In genomic region chr14:94080606-94081385, GRCh38 we compare ENCODE assay signal across 8 cellular contexts. TPM values are rescaled to one million over a fixed set of nuclear protein-coding genes. Genes with fewer than 3 reads are reported as not detected.
DNase-seq lines count a peak whose midpoint lies in the region; ATAC-seq and TF ChIP-seq lines count a peak whose summit lies in the region.

TSS of gene DDX24 (minus strand) at chr14:94081202. CDS start at chr14:94079742, 1,460 bp downstream.
TSS of gene IFI27L1 (plus strand) at chr14:94081310. CDS start at chr14:94096938, 15,628 bp downstream.

- 1% methylated on average over 43 to 57 of the region's 79 CpGs for WGBS in tibial nerve, 2 donors

- TF ChIP-seq POLR2A in tibial nerve (IDR thresholded peaks at IDR 0.05) = peak; percentile 84 to 97

- DNase-seq in GM12864 (ENCODE audit: low read depth) (peak; percentile 85), NCI-H1417 (lab: John Stamatoyannopoulos, UW) (peak; percentile 94 to 97 (median 96)), SW 1271 (lab: John Stamatoyannopoulos, UW) (peak; percentile 68 to 92), Right ventricle myocardium superior (peak; percentile 99), tibial nerve (ENCODE audit: low spot score in 2 of 2) (peak; percentile 92 to 94)
- peak; percentile 97 for DNase-seq in activated naive CD8-positive, alpha-beta T cell treated with anti-CD3 and anti-CD28 coated beads, Interleukin-2, amount 50 U/mL, for 24 hours

- no peaks in the 10 kb centered on the region for H3K27me3 Mint-ChIP-seq in activated naive CD8-positive, alpha-beta T cell treated with anti-CD3 and anti-CD28 coated beads, Interleukin-2, amount 50 U/mL, for 24 hours

- peak; percentile 43 to 98 for TF ChIP-seq EP300 in tibial nerve (IDR thresholded peaks at IDR 0.05)

- H3K36me3 Mint-ChIP-seq in activated naive CD8-positive, alpha-beta T cell treated with anti-CD3 and anti-CD28 coated beads, Interleukin-2, amount 50 U/mL, for 24 hours (ENCODE audit: low read depth) = peaks cover 43% of the 10 kb centered on the region

- H3K9ac ChIP-seq in parathyroid adenoma = peak within 1 kb of the TSS; percentile 6

- H3K4me2 ChIP-seq in parathyroid adenoma (ENCODE audit: low read length) = peak within 1 kb of the TSS; percentile 88

- peak within 1 kb of the TSS; percentile 99 for H3K27ac Mint-ChIP-seq in activated naive CD8-positive, alpha-beta T cell treated with anti-CD3 and anti-CD28 coated beads, Interleukin-2, amount 50 U/mL, for 24 hours

- no peaks in the 10 kb centered on the region for H3K27me3 ChIP-seq in parathyroid adenoma (ENCODE audit: control insufficient read depth, insufficient read depth, low read length)
- no peaks in the 10 kb centered on the region for H3K27me3 ChIP-seq in tibial nerve

- H3K4me3 Mint-ChIP-seq in activated naive CD8-positive, alpha-beta T cell treated with anti-CD3 and anti-CD28 coated beads, Interleukin-2, amount 50 U/mL, for 24 hours = peak within 1 kb of the TSS; percentile 99

- peaks cover 48% of the 10 kb centered on the region for H3K4me1 Mint-ChIP-seq in activated naive CD8-positive, alpha-beta T cell treated with anti-CD3 and anti-CD28 coated beads, Interleukin-2, amount 50 U/mL, for 24 hours

- no peaks in the 10 kb centered on the region for H3K9me3 ChIP-seq in parathyroid adenoma (ENCODE audit: control insufficient read depth, low read length)
- peaks cover 0 to 4% (median 0%) of the 10 kb centered on the region in 4 donors for H3K9me3 ChIP-seq in tibial nerve

- no peak for TF ChIP-seq CTCF in GM12864 (IDR thresholded peaks at IDR 0.05; ENCODE audit: low read depth, low read length, missing control alignments)
- TF ChIP-seq CTCF in parathyroid adenoma (IDR thresholded peaks at IDR 0.05) = no peak
- TF ChIP-seq CTCF in tibial nerve (IDR thresholded peaks at IDR 0.05) = peak in 2 of 5 experiments; percentile 27 to 40

- H3K27ac ChIP-seq in parathyroid adenoma (peak within 1 kb of the TSS; percentile 83), tibial nerve (peak within 1 kb of the TSS; percentile 76 to 98 (median 93))

- H3K4me1 ChIP-seq in parathyroid adenoma (peaks cover 16% of the 10 kb centered on the region), tibial nerve (peaks cover 0 to 53% (median 36%) of the 10 kb centered on the region in 4 donors)

- intact Hi-C loops in Right ventricle myocardium superior (cut with DNase I) = loop anchor here (5.0 kb wide), 1 partner anchor 47 kb away; the partner anchor contains the start of gene IFI27L2

- H3K36me3 ChIP-seq in parathyroid adenoma (ENCODE audit: control insufficient read depth, insufficient read depth, low read length) = no peaks in the 10 kb centered on the region
- H3K36me3 ChIP-seq in tibial nerve = peaks cover 0 to 26% (median 0%) of the 10 kb centered on the region in 3 donors

- peak within 1 kb of the TSS; percentile 95 for H3K4me3 ChIP-seq in GM12864 (ENCODE audit: low read depth, low read length)
- H3K4me3 ChIP-seq in parathyroid adenoma (ENCODE audit: low read depth, low read length) = peak within 1 kb of the TSS; percentile 90
- H3K4me3 ChIP-seq in tibial nerve = peak within 1 kb of the TSS; percentile 76 to 98 (median 86)

- H2AFZ ChIP-seq in parathyroid adenoma = peak within 1 kb of the TSS; percentile 87

- peaks cover 45% of the 10 kb centered on the region for H3K79me2 ChIP-seq in parathyroid adenoma

- ATAC-seq in HG02759 (IDR thresholded peaks at IDR 0.05; ENCODE audit: unreplicated experiment) (peak; percentile 99), Right ventricle myocardium superior (ENCODE audit: poor library complexity) (peak; percentile 99)
- ATAC-seq in activated naive CD8-positive, alpha-beta T cell treated with anti-CD3 and anti-CD28 coated beads, Interleukin-2, amount 50 U/mL, for 24 hours = peak; percentile 98

- H3K9me3 Mint-ChIP-seq in activated naive CD8-positive, alpha-beta T cell treated with anti-CD3 and anti-CD28 coated beads, Interleukin-2, amount 50 U/mL, for 24 hours = peaks cover 4% of the 10 kb centered on the region

RNA-seq across cellular contexts. Expression of gene DDX24, which starts in this region (rescaled TPM):
- 181 TPM for total RNA-seq in Right ventricle myocardium superior
- total RNA-seq in tibial nerve = 100 to 1,000 TPM; 116 to 170 (median 151) TPM

RNA-seq across cellular contexts. Expression of gene IFI27L1, which starts in this region (rescaled TPM):
- total RNA-seq in Right ventricle myocardium superior = 11.6 TPM
- 10 to 100 TPM in 2 of 4 donors, 1 to 10 TPM in 2; 2.7 to 14.6 (median 7.2) TPM for total RNA-seq in tibial nerve

Comparison
In these comparisons a context has a peak if more than half of its experiments do, and no peak if none do; other contexts are left out.
1. Peak in every context shown above with its lines: DNase-seq, ATAC-seq, H3K4me3 ChIP-seq and H3K27ac ChIP-seq.